8 cellular contexts compared by ENCODE assay signal in the genomic region with DNA sequence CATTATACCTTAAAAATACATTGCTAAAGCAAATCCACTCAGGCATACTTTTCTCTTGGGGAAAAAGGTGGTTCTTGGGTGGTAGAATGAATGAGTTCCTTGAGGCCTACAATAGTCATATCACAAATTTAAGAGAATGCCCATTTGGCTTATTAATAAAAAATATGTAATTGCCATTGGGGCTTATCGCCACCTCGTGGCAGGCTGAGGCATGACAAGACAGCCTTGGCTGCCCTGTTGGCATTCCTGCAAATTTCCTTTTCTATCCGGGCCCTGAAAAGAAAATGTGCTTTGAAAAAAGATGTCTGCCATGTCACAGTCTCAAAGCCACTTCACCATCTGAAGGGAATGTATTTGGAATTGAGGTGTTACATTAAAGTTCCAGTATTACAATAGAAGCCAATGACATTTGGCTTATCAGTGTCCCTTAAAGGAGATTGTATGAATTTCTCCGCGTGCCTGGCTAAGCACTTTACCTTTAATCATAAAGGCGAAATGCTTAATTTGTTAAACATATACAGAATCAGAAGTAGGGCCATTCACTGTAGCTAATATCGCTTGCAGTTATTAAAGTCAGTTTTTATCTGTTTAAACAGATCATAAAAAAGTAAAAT.
DNase-seq lines count a peak whose midpoint lies in the region; ATAC-seq, FAIRE-seq and TF ChIP-seq lines count a peak whose summit lies in the region.

No MANE protein-coding gene starts in this region.

- no peaks in the 10 kb centered on the region for H3K9me1 ChIP-seq in IMR-90 (ENCODE audit: insufficient read depth, low read length)

- peak; percentile 63; the same call in 1 of the 2 replicates for ATAC-seq in IMR-90 (ENCODE audit: low read depth)
- no peak for ATAC-seq in GM21723 (IDR thresholded peaks at IDR 0.05; ENCODE audit: unreplicated experiment)
- no peak for ATAC-seq in GM21423 (IDR thresholded peaks at IDR 0.05; ENCODE audit: unreplicated experiment)

- intact Hi-C loops in IMR-90 (cut with micrococcal nuclease) = loop anchor here (1.0 to 2.0 kb wide), 2 partner anchors 67 to 138 kb away; no protein-coding TSS in a partner anchor
- intact Hi-C loops in activated CD4-positive, alpha-beta memory T cell treated with anti-CD3 and anti-CD28 coated beads for 36 hours (cut with micrococcal nuclease) = loop anchor here (2.0 kb wide), 2 partner anchors 67 to 137 kb away; no protein-coding TSS in a partner anchor

- H3K4me1 ChIP-seq in IMR-90 (ENCODE audit: control insufficient read depth, insufficient read depth, low read length) (no peaks in the 10 kb centered on the region), osteoblast (ENCODE audit: insufficient read depth, low read length) (no peaks in the 10 kb centered on the region)

- TF ChIP-seq CTCF in IMR-90 (conservative IDR thresholded peaks at IDR 0.05; ENCODE audit: low read depth, low read length) (peak; percentile 74), fibroblast of mammary gland (conservative IDR thresholded peaks at IDR 0.05; ENCODE audit: control insufficient read depth, insufficient read depth, low read depth, low read length) (peak; percentile 92), osteoblast (IDR thresholded peaks at IDR 0.05; ENCODE audit: extremely low read depth, low read depth, low read length) (peak; percentile 89)

- no peak overlapping the region for H3K27ac Mint-ChIP-seq in activated CD4-positive, alpha-beta memory T cell treated with anti-CD3 and anti-CD28 coated beads for 36 hours

- no CpG with 5 or more reads among the region's 7 CpGs for WGBS in IMR-90 (ENCODE audit: extremely low coverage in 2 of 2, insufficient read length in 1 of 2), 2 experiments

- no peak overlapping the region for H3K4me3 Mint-ChIP-seq in activated CD4-positive, alpha-beta memory T cell treated with anti-CD3 and anti-CD28 coated beads for 36 hours

- H3K9ac ChIP-seq in IMR-90 (ENCODE audit: low read depth, low read length) = no peak overlapping the region

- H4K91ac ChIP-seq in IMR-90 (ENCODE audit: insufficient read depth, low read depth, low read length) = no peak overlapping the region

- CTCF ChIA-PET in IMR-90 (lab: Yijun Ruan, JAX) = interaction anchor here (0.7 kb wide), 1 partner anchor 46 kb away, joined by 3 read pairs; no protein-coding TSS in a partner anchor
- CTCF ChIA-PET in activated CD4-positive, alpha-beta memory T cell treated with anti-CD3 and anti-CD28 coated beads for 36 hours (lab: Charles Lee) = interaction anchor here (0.6 to 2.4 kb wide), 7 partner anchors 22 to 252 kb away, joined by 3 to 11 read pairs (median 4); no protein-coding TSS in a partner anchor

- H2BK120ac ChIP-seq in IMR-90 (ENCODE audit: low read depth, low read length) = no peak overlapping the region

- no peak for FAIRE-seq in RCC 7860 (lab: Jason Lieb, UNC)

- H2AK5ac ChIP-seq in IMR-90 (ENCODE audit: low read depth, low read length) = no peak overlapping the region

- H3K9me3 Mint-ChIP-seq in activated CD4-positive, alpha-beta memory T cell treated with anti-CD3 and anti-CD28 coated beads for 36 hours = peaks cover 10% of the 10 kb centered on the region

- H3K27ac ChIP-seq in IMR-90 (ENCODE audit: insufficient read depth, low read length) (no peak overlapping the region), osteoblast (ENCODE audit: low read depth, low read length) (no peak overlapping the region)

- peaks cover 3% of the 10 kb centered on the region; the same call in 1 of the 2 replicates for H3K9me3 ChIP-seq in IMR-90 (ENCODE audit: control insufficient read depth, insufficient read depth, low read length)
- no peaks in the 10 kb centered on the region for H3K9me3 ChIP-seq in osteoblast (ENCODE audit: low read depth, low read length)

- no peak overlapping the region for H3K14ac ChIP-seq in IMR-90 (replicated peaks; ENCODE audit: low read depth, low read length)

- H3K56ac ChIP-seq in IMR-90 (ENCODE audit: extremely low read depth, insufficient read depth, low read length) = no peak overlapping the region

- no TSS peak for BruUV-seq in IMR-90 (replicated peaks; lab: Mats Ljungman, UMichigan)

- H3K27me3 Mint-ChIP-seq in activated CD4-positive, alpha-beta memory T cell treated with anti-CD3 and anti-CD28 coated beads for 36 hours = no peaks in the 10 kb centered on the region

- in situ Hi-C loops in IMR-90 (cut with MboI; ENCODE audit: low sequenced_read_pairs) = no loop called here

- no peaks in the 10 kb centered on the region for H3K79me1 ChIP-seq in IMR-90 (ENCODE audit: low read depth in 1 of 2, low read length in 2 of 2)

- TF ChIP-seq POLR2A in IMR-90 (IDR thresholded peaks at IDR 0.05; ENCODE audit: low read depth, low read length) = no peak

- no peak overlapping the region for H3K18ac ChIP-seq in IMR-90 (ENCODE audit: low read depth, low read length)

- H2BK20ac ChIP-seq in IMR-90 (ENCODE audit: low read depth, low read length) = no peak overlapping the region

- H3K27me3 ChIP-seq in IMR-90 (ENCODE audit: control insufficient read depth, insufficient read depth, low read length) = no peaks in the 10 kb centered on the region
- no peaks in the 10 kb centered on the region for H3K27me3 ChIP-seq in osteoblast (ENCODE audit: insufficient read depth, low read length)

- H4K5ac ChIP-seq in IMR-90 (ENCODE audit: low read depth, low read length) = no peak overlapping the region

- H2BK5ac ChIP-seq in IMR-90 (ENCODE audit: low read depth, low read length, poor library complexity, severe bottlenecking) = no peak overlapping the region

- no peaks in the 10 kb centered on the region for H3K79me2 ChIP-seq in osteoblast (ENCODE audit: insufficient read depth, low read length)

- H3K36me3 ChIP-seq in IMR-90 (ENCODE audit: control insufficient read depth, insufficient read depth, low read length) = no peaks in the 10 kb centered on the region
- H3K36me3 ChIP-seq in osteoblast (ENCODE audit: insufficient read depth, low read length) = no peaks in the 10 kb centered on the region

- no peak overlapping the region for H3K4me2 ChIP-seq in IMR-90 (ENCODE audit: low read depth, low read length)
- H3K4me2 ChIP-seq in osteoblast (ENCODE audit: insufficient read depth, low read length) = no peak overlapping the region

- POLR2A ChIA-PET in IMR-90 (lab: Charles Lee; ENCODE audit: unreplicated experiment) = no interaction called here
- POLR2A ChIA-PET in activated CD4-positive, alpha-beta memory T cell treated with anti-CD3 and anti-CD28 coated beads for 36 hours (lab: Charles Lee) = no interaction called here

- dilution Hi-C loops in IMR-90 (cut with HindIII; ENCODE audit: low sequenced_read_pairs, unreplicated experiment) = no loop called here

- H3K36me3 Mint-ChIP-seq in activated CD4-positive, alpha-beta memory T cell treated with anti-CD3 and anti-CD28 coated beads for 36 hours = peaks cover 2% of the 10 kb centered on the region

- H4K8ac ChIP-seq in IMR-90 (ENCODE audit: low read depth in 2 of 2, low read length in 2 of 2) = no peak overlapping the region

- H3K23ac ChIP-seq in IMR-90 (ENCODE audit: low read depth, low read length) = no peak overlapping the region

- no peak overlapping the region for H3K4ac ChIP-seq in IMR-90 (ENCODE audit: low read depth, low read length)

- TF ChIP-seq RAD21 in IMR-90 (IDR thresholded peaks at IDR 0.05; ENCODE audit: low read length) = peak; percentile 53

- H4K20me1 ChIP-seq in IMR-90 (ENCODE audit: insufficient read depth, low read length) (no peaks in the 10 kb centered on the region), osteoblast (ENCODE audit: insufficient read depth, low read length) (no peaks in the 10 kb centered on the region)

- H2BK15ac ChIP-seq in IMR-90 (ENCODE audit: low read depth, low read length) = no peak overlapping the region

- peak; percentile 4 for DNase-seq in EH (ENCODE audit: low read depth)
- peak; percentile 17 for DNase-seq in IMR-90
- DNase-seq in activated CD4-positive, alpha-beta memory T cell treated with anti-CD3 and anti-CD28 coated beads for 36 hours = peak; percentile 40
- DNase-seq in fibroblast of mammary gland (ENCODE audit: low read depth) = peak; percentile 17
- DNase-seq in osteoblast (ENCODE audit: insufficient read length, low spot score, missing footprints) = peak; percentile 59
- DNase-seq in RCC 7860 (ENCODE audit: low spot score) = no peak

- H2AFZ ChIP-seq in IMR-90 (replicated peaks; ENCODE audit: low read length, poor library complexity) = no peak overlapping the region
- H2AFZ ChIP-seq in osteoblast (ENCODE audit: low read length) = no peak overlapping the region

- no peak overlapping the region for H2AK9ac ChIP-seq in IMR-90 (replicated peaks; ENCODE audit: low read depth, low read length, poor library complexity)

- H3K4me1 Mint-ChIP-seq in activated CD4-positive, alpha-beta memory T cell treated with anti-CD3 and anti-CD28 coated beads for 36 hours (ENCODE audit: low read depth) = peaks cover 14% of the 10 kb centered on the region

- no peak overlapping the region for H3K4me3 ChIP-seq in IMR-90 (ENCODE audit: insufficient read depth, low read depth, low read length)
- H3K4me3 ChIP-seq in fibroblast of mammary gland (ENCODE audit: control insufficient read depth, low read depth, low read length) = no peak overlapping the region
- no peak overlapping the region for H3K4me3 ChIP-seq in osteoblast (ENCODE audit: insufficient read depth, low read length)

TF ChIP-seq in IMR-90, 13 proteins besides CTCF, POLR2A, EP300 and RAD21:
- TF ChIP-seq SMC3 (IDR thresholded peaks at IDR 0.05; ENCODE audit: low read depth, low read length) = peak; percentile 53
- TF ChIP-seq FOS (IDR thresholded peaks at IDR 0.05; ENCODE audit: low read depth, low read length) = no peak
- TF ChIP-seq MAFK (IDR thresholded peaks at IDR 0.05; ENCODE audit: low read depth, low read length) = no peak
- no peak for TF ChIP-seq CEBPB (IDR thresholded peaks at IDR 0.05; ENCODE audit: low read depth, low read length)
- TF ChIP-seq NFE2L2 (IDR thresholded peaks at IDR 0.05; ENCODE audit: low read depth, low read length) = no peak
- no peak for TF ChIP-seq RCOR1 (IDR thresholded peaks at IDR 0.05; ENCODE audit: insufficient replicate concordance, low read length)
